8 cellular contexts compared by ENCODE assay signal in genomic region chr2:43605079-43605655, GRCh38. TPM values are rescaled to one million over a fixed set of nuclear protein-coding genes. Genes with fewer than 3 reads are reported as not detected.
DNase-seq lines count a peak whose midpoint lies in the region; ATAC-seq and TF ChIP-seq lines count a peak whose summit lies in the region.

No MANE protein-coding gene starts in this region.

- H2AFZ ChIP-seq in SK-N-SH (ENCODE audit: low read depth) = 0 out of 2 replicates have a peak overlapping the region, but pooled peaks have one; percentile 1

- peak; percentile 81 for TF ChIP-seq CTCF in SK-N-SH (IDR thresholded peaks at IDR 0.05)

- H3K9me2 ChIP-seq in SK-N-SH = no peaks in the 10 kb centered on the region

- no peak overlapping the region for H3K4me3 ChIP-seq in SK-N-SH (ENCODE audit: low read depth in 2 of 2, low read length in 1 of 2)

- peak; percentile 17 for DNase-seq in NCI-H1436 (lab: John Stamatoyannopoulos, UW)
- DNase-seq in NCI-H1436 treated with DMSO at 0.1 percent for 48 hours (lab: John Stamatoyannopoulos, UW) = no peak
- DNase-seq in LHCN-M2 (ENCODE audit: low read depth) = peak; percentile 64
- DNase-seq in SK-N-SH = peak; percentile 55
- peak; percentile 12 to 52 for DNase-seq in dermis microvascular lymphatic vessel endothelial cell (ENCODE audit: low read depth in 2 of 2)
- peak; percentile 34 for DNase-seq in midbrain (lab: John Stamatoyannopoulos, UW)

- no peak for TF ChIP-seq EP300 in SK-N-SH (IDR thresholded peaks at IDR 0.05; ENCODE audit: borderline replicate concordance in 1 of 2, low read depth in 1 of 2, low read length in 1 of 2)

- H3F3A ChIP-seq in SK-N-SH (replicated peaks; ENCODE audit: insufficient read depth) = no peaks in the 10 kb centered on the region

- no peak overlapping the region for H3K27ac ChIP-seq in SK-N-SH (ENCODE audit: low read depth in 2 of 2, low read length in 1 of 2)

- H4K20me1 ChIP-seq in SK-N-SH (ENCODE audit: insufficient read depth) = no peaks in the 10 kb centered on the region

- H3K9me3 ChIP-seq in SK-N-SH = no peaks in the 10 kb centered on the region

- ATAC-seq in HG03097 (IDR thresholded peaks at IDR 0.05; ENCODE audit: low FRiP score, unreplicated experiment) (no peak), HG03108 (IDR thresholded peaks at IDR 0.05; ENCODE audit: unreplicated experiment) (no peak)

- no peaks in the 10 kb centered on the region for H3K36me3 ChIP-seq in SK-N-SH (replicated peaks in 1 of 2; ENCODE audit: control insufficient read depth in 1 of 2, insufficient read depth in 2 of 2, low read length in 1 of 2)

- CTCF ChIA-PET in SK-N-SH (lab: Yijun Ruan, JAX) = interaction anchor here (0.6 to 3.5 kb wide), 33 partner anchors 9 to 789 kb away, joined by 3 to 35 read pairs (median 3); partner anchors contain the start of genes DYNC2LI1, PLEKHH2 and THADA

- peak; percentile 72 for TF ChIP-seq RAD21 in SK-N-SH (IDR thresholded peaks at IDR 0.05; ENCODE audit: low read length)

- no peaks in the 10 kb centered on the region for H3K27me3 ChIP-seq in SK-N-SH (ENCODE audit: insufficient read depth)

- H3K4me2 ChIP-seq in SK-N-SH = no peak overlapping the region

- WGBS in SK-N-SH (ENCODE audit: low lambda C conversion rate) = 22% methylated on average over 2 of the region's 2 CpGs

- no peaks in the 10 kb centered on the region for H3K4me1 ChIP-seq in SK-N-SH (ENCODE audit: control insufficient read depth in 1 of 2, insufficient read depth in 2 of 2, low read depth in 1 of 2, low read length in 1 of 2)

- no peaks in the 10 kb centered on the region for H3K79me2 ChIP-seq in SK-N-SH (ENCODE audit: insufficient read depth)

- H3K9ac ChIP-seq in SK-N-SH = no peak overlapping the region

- POLR2A ChIA-PET in SK-N-SH (lab: Yijun Ruan, JAX) = interaction anchor here (0.5 to 1.2 kb wide), 2 partner anchors 9 to 411 kb away, joined by 4 to 13 read pairs; partner anchors contain the start of gene THADA

TF ChIP-seq in SK-N-SH, 30 proteins besides CTCF, POLR2A, EP300 and RAD21:
- TF ChIP-seq TEAD4 (IDR thresholded peaks at IDR 0.05; ENCODE audit: borderline replicate concordance, insufficient read depth) (no peak), FOXM1 (IDR thresholded peaks at IDR 0.05; ENCODE audit: low read depth) (no peak), PBX3 (IDR thresholded peaks at IDR 0.05) (no peak), TCF12 (IDR thresholded peaks at IDR 0.05) (no peak), SMC3 (IDR thresholded peaks at IDR 0.05; ENCODE audit: low read depth, low read length) (peak; percentile 49), GATA2 (CRISPR knock-in tag; IDR thresholded peaks at IDR 0.05) (no peak), USF1 (IDR thresholded peaks at IDR 0.05; ENCODE audit: borderline replicate concordance, low read depth) (no peak)
TF ChIP-seq in SK-N-SH: peak in this region for 1.

RNA-seq across cellular contexts. Expression of gene THADA, which starts 9.3 kb away (rescaled TPM):
- 16.4 and 20.2 TPM in 2 replicates for total RNA-seq in LHCN-M2 (2014; rRNA removed)
- polyA plus RNA-seq in LHCN-M2 (2012) = 8.6 TPM
- 17.1 and 25.6 TPM in 2 replicates for polyA plus RNA-seq in SK-N-SH (2012; rRNA removed)
- polyA plus RNA-seq in SK-N-SH (2012; cell fraction: cytosol; rRNA removed) = 10.6 and 14.2 TPM in 2 replicates
- polyA plus RNA-seq in SK-N-SH (2012; cell fraction: nucleus; rRNA removed) = 55.8 and 67.5 TPM in 2 replicates
- 17.8 and 18.6 TPM in 2 replicates for total RNA-seq in dermis microvascular lymphatic vessel endothelial cell

RNA-seq across cellular contexts. Expression of gene PLEKHH2, which starts 31.9 kb away (rescaled TPM):
- total RNA-seq in LHCN-M2 (2014; rRNA removed) = 1.1 and 2.8 TPM in 2 replicates
- 0.26 TPM for polyA plus RNA-seq in LHCN-M2 (2012)
- polyA plus RNA-seq in SK-N-SH (2012; rRNA removed) = 1.9 and 3.1 TPM in 2 replicates
- polyA plus RNA-seq in SK-N-SH (2012; cell fraction: cytosol; rRNA removed) = 0.79 and 0.85 TPM in 2 replicates
- polyA plus RNA-seq in SK-N-SH (2012; cell fraction: nucleus; rRNA removed) = 7.0 and 14.4 TPM in 2 replicates
- under 0.01 and 0.13 TPM in 2 replicates for total RNA-seq in dermis microvascular lymphatic vessel endothelial cell
